In genomic region chr1:154514066-154514553, GRCh38 we compare ENCODE assay signal across 2 cellular contexts.
TF ChIP-seq lines count a peak whose summit lies in the region.

No MANE protein-coding gene starts in this region.

TF ChIP-seq in HEK293, 187 proteins besides CTCF, POLR2A, EP300 and RAD21:
- peak; percentile 51; the same call in 1 of the 2 replicates for TF ChIP-seq SCRT2 (tag by site-specific recombination; IDR thresholded peaks at IDR 0.05)
- no peak for TF ChIP-seq ZNF664 (tag by site-specific recombination; IDR thresholded peaks at IDR 0.05)
TF ChIP-seq in HEK293: peak in this region for 1.

TF ChIP-seq in K562, 482 proteins besides CTCF, POLR2A, EP300 and RAD21:
- TF ChIP-seq PHF21A (IDR thresholded peaks at IDR 0.05; ENCODE audit: borderline replicate concordance, low read depth) (no peak), MEF2D (tag; conservative IDR thresholded peaks at IDR 0.05; ENCODE audit: low read depth) (no peak), EWSR1 (IDR thresholded peaks at IDR 0.05; ENCODE audit: borderline replicate concordance, low read depth, partially characterized antibody) (no peak), KLF10 (CRISPR knock-in tag; IDR thresholded peaks at IDR 0.05) (no peak), BRD9 (IDR thresholded peaks at IDR 0.05; ENCODE audit: low read depth, partially characterized antibody) (no peak), ZC3H8 (IDR thresholded peaks at IDR 0.05) (no peak), MAFG (tag; conservative IDR thresholded peaks at IDR 0.05) (0 out of 2 replicates have a peak, but pooled peaks have one; percentile 14), CBX8 (IDR thresholded peaks at IDR 0.05; ENCODE audit: borderline replicate concordance, extremely low read depth, low read depth, low read length, poor library complexity, severe bottlenecking) (peak; percentile 94), ZNF507 (tag; conservative IDR thresholded peaks at IDR 0.05) (no peak), BMI1 (IDR thresholded peaks at IDR 0.05; ENCODE audit: low read length) (peak; percentile 70), E2F5 (CRISPR knock-in tag; IDR thresholded peaks at IDR 0.05) (no peak), TBL1XR1 (IDR thresholded peaks at IDR 0.05; ENCODE audit: low read length in 2 of 2) (no peak), ZFX (CRISPR knock-in tag; IDR thresholded peaks at IDR 0.05) (no peak), MIER1 (IDR thresholded peaks at IDR 0.05; ENCODE audit: low read depth) (no peak), KDM2B (CRISPR knock-in tag; IDR thresholded peaks at IDR 0.05) (no peak), ZNF717 (CRISPR knock-in tag; IDR thresholded peaks at IDR 0.05) (no peak), CREB3 (tag; conservative IDR thresholded peaks at IDR 0.05; ENCODE audit: low read depth) (no peak), MAX (CRISPR knock-in tag; IDR thresholded peaks at IDR 0.05) (no peak), THAP12 (CRISPR knock-in tag; IDR thresholded peaks at IDR 0.05) (no peak), CBX2 (IDR thresholded peaks at IDR 0.05; ENCODE audit: insufficient read depth, low read length, poor library complexity, severe bottlenecking) (peak; percentile 34), ARID1B (IDR thresholded peaks at IDR 0.05) (no peak), ZNF224 (CRISPR knock-in tag; IDR thresholded peaks at IDR 0.05) (no peak), COPS2 (conservative IDR thresholded peaks at IDR 0.05) (no peak), KAT2B (IDR thresholded peaks at IDR 0.05; ENCODE audit: low read depth, low read length) (no peak), GTF2E2 (tag; IDR thresholded peaks at IDR 0.05) (no peak), KLF16 (IDR thresholded peaks at IDR 0.05) (no peak), BRD4 (IDR thresholded peaks at IDR 0.05) (no peak), MLX (CRISPR knock-in tag; conservative IDR thresholded peaks at IDR 0.05) (no peak), ZFP36 (IDR thresholded peaks at IDR 0.05; ENCODE audit: low read depth, low read length, partially characterized antibody) (peak; percentile 61), ZNF57 (CRISPR knock-in tag; IDR thresholded peaks at IDR 0.05) (no peak), SOX6 (IDR thresholded peaks at IDR 0.05) (no peak)
TF ChIP-seq in K562: peak in this region for 5.
